In genomic region chr19:55493650-55494171, GRCh38 we compare ENCODE assay signal across 16 cellular contexts. TPM values are rescaled to one million over a fixed set of nuclear protein-coding genes. Genes with fewer than 3 reads are reported as not detected.
DNase-seq lines count a peak whose midpoint lies in the region; ATAC-seq, FAIRE-seq and TF ChIP-seq lines count a peak whose summit lies in the region.
"Had no signal": no experiment of that assay in that cellular context is flagged by ENCODE, and none has a peak within 500 bp of the region (broad histone marks: within the 10 kb centered on the region; RNA-seq: fewer than 3 reads in every experiment).

No MANE protein-coding gene starts in this region.

- H2BK120ac ChIP-seq in mesenchymal stem cell (ENCODE audit: low read depth, low read length), result no peak overlapping the region

- H3K23ac ChIP-seq in mesenchymal stem cell (ENCODE audit: low read length in 2 of 2), result no peak overlapping the region

- H2AFZ ChIP-seq in PC-3 (ENCODE audit: low read length) (0 out of 2 replicates have a peak overlapping the region, but pooled peaks have one; percentile 34), mesenchymal stem cell (ENCODE audit: low read depth, low read length) (no peak overlapping the region)

- no peak overlapping the region for H3K18ac ChIP-seq in mesenchymal stem cell (ENCODE audit: low read depth in 1 of 2, low read length in 2 of 2)

- H3K36me3 ChIP-seq in PC-3 (ENCODE audit: low read depth, low read length), result no peaks in the 10 kb centered on the region
- no peaks in the 10 kb centered on the region for H3K36me3 ChIP-seq in esophagus squamous epithelium
- H3K36me3 ChIP-seq in mesenchymal stem cell (ENCODE audit: control insufficient read depth in 1 of 2, insufficient read depth in 2 of 2, low read depth in 1 of 2, low read length in 2 of 2), result peaks cover 31 to 59% of the 10 kb centered on the region in 2 experiments
- H3K36me3 ChIP-seq in thyroid gland, result no peaks in the 10 kb centered on the region

- intact Hi-C loops in PC-3 (cut with micrococcal nuclease) (no loop called here), esophagus squamous epithelium (cut with DNase I) (no loop called here), thyroid gland (cut with DNase I) (no loop called here)

- no peak for TF ChIP-seq POLR2A in esophagus squamous epithelium (IDR thresholded peaks at IDR 0.05)
- TF ChIP-seq POLR2A in thyroid gland (IDR thresholded peaks at IDR 0.05), result no peak

- H3K79me2 ChIP-seq in PC-3 (ENCODE audit: low read length), result no peaks in the 10 kb centered on the region

- H4K91ac ChIP-seq in mesenchymal stem cell (ENCODE audit: low read length), result no peak overlapping the region

- H4K8ac ChIP-seq in mesenchymal stem cell (ENCODE audit: low read length), result peak overlapping the region; percentile 5

- no peak for TF ChIP-seq CTCF in PC-3 (conservative IDR thresholded peaks at IDR 0.05; ENCODE audit: low read depth, low read length)
- no peak for TF ChIP-seq CTCF in esophagus squamous epithelium (IDR thresholded peaks at IDR 0.05)
- TF ChIP-seq CTCF in thyroid gland (IDR thresholded peaks at IDR 0.05), result no peak

- POLR2A ChIA-PET in PC-3 (lab: Charles Lee; ENCODE audit: unreplicated experiment), result no interaction called here

- H3K9ac ChIP-seq in PC-3 (ENCODE audit: low read length) (no peak overlapping the region), mesenchymal stem cell (ENCODE audit: low read length) (peak overlapping the region; percentile 93)

- CTCF ChIA-PET in PC-3 (lab: Charles Lee), result no interaction called here

- H3K27me3 ChIP-seq in PC-3 (ENCODE audit: low read length) (no peaks in the 10 kb centered on the region), esophagus squamous epithelium (peaks cover 0 to 43% (median 0%) of the 10 kb centered on the region in 4 donors), mesenchymal stem cell (ENCODE audit: control insufficient read depth in 1 of 2, insufficient read depth in 1 of 2, low read length in 2 of 2) (no peaks in the 10 kb centered on the region), thyroid gland (no peaks in the 10 kb centered on the region)
- H3K27me3 ChIP-seq: body of pancreas had no signal

- H3K9me3 ChIP-seq in PC-3 (ENCODE audit: low read length) (no peaks in the 10 kb centered on the region), esophagus squamous epithelium (no peaks in the 10 kb centered on the region), mesenchymal stem cell (ENCODE audit: control insufficient read depth, low read length) (no peaks in the 10 kb centered on the region), thyroid gland (no peaks in the 10 kb centered on the region)
- H3K9me3 ChIP-seq: body of pancreas had no signal

- H3K4ac ChIP-seq in mesenchymal stem cell (ENCODE audit: low read depth in 1 of 2, low read length in 2 of 2), result no peak overlapping the region

- FAIRE-seq in frontal cortex (lab: Jason Lieb, UNC), result no peak

- H3K27ac ChIP-seq in PC-3 (ENCODE audit: low read length) (no peak overlapping the region), esophagus squamous epithelium (peak overlapping the region; percentile 34 to 74 (median 58)), mesenchymal stem cell (ENCODE audit: low read length, poor library complexity, severe bottlenecking) (no peak overlapping the region), thyroid gland (peak overlapping the region; percentile 49 to 71 (median 63))

- peaks cover 7% of the 10 kb centered on the region for H3K79me1 ChIP-seq in mesenchymal stem cell (replicated peaks; ENCODE audit: low read length, poor library complexity, severe bottlenecking)

- no peak overlapping the region for H2BK15ac ChIP-seq in mesenchymal stem cell (ENCODE audit: low read depth, poor library complexity, severe bottlenecking)

- no peaks in the 10 kb centered on the region for H3K9me2 ChIP-seq in PC-3 (replicated peaks; ENCODE audit: low read length)

- BruUV-seq in PC-3 (replicated peaks; lab: Mats Ljungman, UMichigan), result no TSS peak

- no peak overlapping the region for H2AK5ac ChIP-seq in mesenchymal stem cell (ENCODE audit: low read length, severe bottlenecking)

- H3K4me1 ChIP-seq in PC-3 (ENCODE audit: insufficient read depth, low read length), result no peaks in the 10 kb centered on the region
- peaks cover 15 to 53% (median 16%) of the 10 kb centered on the region in 3 donors for H3K4me1 ChIP-seq in esophagus squamous epithelium
- H3K4me1 ChIP-seq in mesenchymal stem cell (ENCODE audit: control insufficient read depth, insufficient read depth, low read depth, low read length), result peaks cover 39% of the 10 kb centered on the region
- no peaks in the 10 kb centered on the region for H3K4me1 ChIP-seq in thyroid gland
- H3K4me1 ChIP-seq: body of pancreas had no signal

- no peak overlapping the region for H3K4me2 ChIP-seq in PC-3 (ENCODE audit: low read length)
- H3K4me2 ChIP-seq in mesenchymal stem cell (ENCODE audit: low read length, poor library complexity, severe bottlenecking), result no peak overlapping the region

- no peak overlapping the region for H2BK5ac ChIP-seq in mesenchymal stem cell (ENCODE audit: low read depth, low read length, poor library complexity, severe bottlenecking)

- H3F3A ChIP-seq in PC-3 (ENCODE audit: low read length, unreplicated experiment), result no peaks in the 10 kb centered on the region

- no peak overlapping the region for H3K4me3 ChIP-seq in PC-3 (ENCODE audit: low read length)
- peak overlapping the region in 2 of 4 donors; percentile 22 to 48 for H3K4me3 ChIP-seq in esophagus squamous epithelium
- H3K4me3 ChIP-seq in mesenchymal stem cell (ENCODE audit: insufficient read depth in 1 of 2, low read depth in 1 of 2, low read length in 2 of 2), result peak overlapping the region in 1 of 2 experiments; percentile 87
- H3K4me3 ChIP-seq in thyroid gland (replicated peaks in 1 of 3), result no peak overlapping the region
- H3K4me3 ChIP-seq: body of pancreas had no signal

- H2BK12ac ChIP-seq in mesenchymal stem cell (ENCODE audit: low read length in 2 of 2), result no peak overlapping the region

- H3K14ac ChIP-seq in mesenchymal stem cell (ENCODE audit: low read length in 2 of 2), result no peak overlapping the region

- ATAC-seq in PC-3 (no peak), HG03045 (IDR thresholded peaks at IDR 0.05; ENCODE audit: unreplicated experiment) (no peak)

- 20 to 32% methylated on average over 1 to 7 of the region's 37 CpGs for WGBS in esophagus squamous epithelium, 2 donors
- WGBS in mesenchymal stem cell, result 88% methylated on average over 17 of the region's 37 CpGs
- WGBS in thyroid gland, 2 donors, result 33 to 48% methylated on average over 5 to 27 of the region's 37 CpGs

- no peak for DNase-seq in PC-3
- DNase-seq in esophagus squamous epithelium (lab: John Stamatoyannopoulos, UW), result no peak
- no peak for DNase-seq in mesenchymal stem cell
- DNase-seq in thyroid gland, result no peak
- DNase-seq in frontal cortex (ENCODE audit: low spot score in 2 of 2), result no peak
- DNase-seq in NCI-H187 (lab: John Stamatoyannopoulos, UW), result no peak
- no peak for DNase-seq in iPS-NIHi7 (ENCODE audit: extremely low spot score)
- DNase-seq: activated effector memory CD4-positive, alpha-beta T cell treated with anti-CD3 and anti-CD28 coated beads, Interleukin-2, amount 50 U/mL, for 16 hours; body of pancreas; CD4-positive, CD25-positive, alpha-beta regulatory T cell; hippocampal formation; NCI-H1694; SIG-M5 had no signal

- no peaks in the 10 kb centered on the region for H4K20me1 ChIP-seq in PC-3 (ENCODE audit: low read length)

RNA-seq across cellular contexts. Expression of gene SSC5D, which starts 5.5 kb away (rescaled TPM):
- total RNA-seq in PC-3 (2014; rRNA removed) (0.17 TPM in 1 of 2 replicates, not detected in the other), esophagus squamous epithelium (1 to 10 TPM in 1 of 4 donors, under 1 TPM in 3; 0.40 to 5.0 (median 0.68) TPM), thyroid gland (1 to 10 TPM; 1.7 to 2.9 (median 2.2) TPM), frontal cortex (under 0.01 TPM)
- 29.2 TPM for polyA plus RNA-seq in mesenchymal stem cell (2013, experiment 1 of 2)
- polyA plus RNA-seq in mesenchymal stem cell (2013, experiment 2 of 2), result 27.1 TPM
- total RNA-seq: lung microvascular endothelial cell had no signal
- polyA plus RNA-seq: CD4-positive, CD25-positive, alpha-beta regulatory T cell had no signal

RNA-seq across cellular contexts. Expression of gene NAT14, which starts 8.7 kb away (rescaled TPM):
- total RNA-seq in PC-3 (2014; rRNA removed), result 17.5 and 21.0 TPM in 2 replicates
- total RNA-seq in esophagus squamous epithelium, result 1 to 10 TPM; 1.3 to 4.3 (median 2.9) TPM
- polyA plus RNA-seq in mesenchymal stem cell (2013, experiment 1 of 2), result 106 TPM
- 108 TPM for polyA plus RNA-seq in mesenchymal stem cell (2013, experiment 2 of 2)
- 10 to 100 TPM in 2 of 4 donors, 1 to 10 TPM in 2; 5.1 to 28.3 (median 12.2) TPM for total RNA-seq in thyroid gland
- 18.8 TPM for total RNA-seq in frontal cortex

RNA-seq across cellular contexts. Expression of gene ZNF628, which starts 17.3 kb away (rescaled TPM):
- total RNA-seq in PC-3 (2014; rRNA removed) (11.8 and 24.2 TPM in 2 replicates), esophagus squamous epithelium (10 to 100 TPM in 1 of 4 donors, 1 to 10 TPM in 3; 4.4 to 22.0 (median 6.8) TPM), thyroid gland (10 to 100 TPM in 2 of 4 donors, 1 to 10 TPM in 2; 2.1 to 12.0 (median 6.5) TPM), frontal cortex (0.41 TPM)
- 7.0 TPM for polyA plus RNA-seq in mesenchymal stem cell (2013, experiment 1 of 2)
- 6.6 TPM for polyA plus RNA-seq in mesenchymal stem cell (2013, experiment 2 of 2)

RNA-seq across cellular contexts. Expression of gene C19orf85, which starts 29.2 kb away (rescaled TPM):
- total RNA-seq in PC-3 (2014; rRNA removed) (not detected in 2 replicates), esophagus squamous epithelium (not detected), thyroid gland (not detected), frontal cortex (not detected)
- polyA plus RNA-seq in mesenchymal stem cell (2013, experiment 1 of 2), result not detected
- polyA plus RNA-seq in mesenchymal stem cell (2013, experiment 2 of 2), result not detected
- total RNA-seq: activated CD8-positive, alpha-beta T cell treated with anti-CD3 and anti-CD28 coated beads for 36 hours; body of pancreas; CD4-positive, CD25-positive, alpha-beta regulatory T cell; lung microvascular endothelial cell had no signal
- polyA plus RNA-seq: CD4-positive, CD25-positive, alpha-beta regulatory T cell had no signal

RNA-seq across cellular contexts. Expression of gene ISOC2, which starts 32.3 kb away (rescaled TPM):
- total RNA-seq in PC-3 (2014; rRNA removed) (251 and 270 TPM in 2 replicates), esophagus squamous epithelium (10 to 100 TPM; 60.5 to 98.1 (median 78.7) TPM), thyroid gland (100 to 1,000 TPM in 2 of 4 donors, 10 to 100 TPM in 2; 52.1 to 178 (median 100) TPM), frontal cortex (12.2 TPM)
- polyA plus RNA-seq in mesenchymal stem cell (2013, experiment 1 of 2), result 54.6 TPM
- 52.1 TPM for polyA plus RNA-seq in mesenchymal stem cell (2013, experiment 2 of 2)

Comparison
In these comparisons a context has a peak if more than half of its experiments do, and no peak if none do; other contexts are left out.
1. H3K27ac ChIP-seq: peak in esophagus squamous epithelium (4 of 4) and thyroid gland (3 of 3); none in PC-3 (single experiment) and mesenchymal stem cell (single experiment).